In the genomic region with DNA sequence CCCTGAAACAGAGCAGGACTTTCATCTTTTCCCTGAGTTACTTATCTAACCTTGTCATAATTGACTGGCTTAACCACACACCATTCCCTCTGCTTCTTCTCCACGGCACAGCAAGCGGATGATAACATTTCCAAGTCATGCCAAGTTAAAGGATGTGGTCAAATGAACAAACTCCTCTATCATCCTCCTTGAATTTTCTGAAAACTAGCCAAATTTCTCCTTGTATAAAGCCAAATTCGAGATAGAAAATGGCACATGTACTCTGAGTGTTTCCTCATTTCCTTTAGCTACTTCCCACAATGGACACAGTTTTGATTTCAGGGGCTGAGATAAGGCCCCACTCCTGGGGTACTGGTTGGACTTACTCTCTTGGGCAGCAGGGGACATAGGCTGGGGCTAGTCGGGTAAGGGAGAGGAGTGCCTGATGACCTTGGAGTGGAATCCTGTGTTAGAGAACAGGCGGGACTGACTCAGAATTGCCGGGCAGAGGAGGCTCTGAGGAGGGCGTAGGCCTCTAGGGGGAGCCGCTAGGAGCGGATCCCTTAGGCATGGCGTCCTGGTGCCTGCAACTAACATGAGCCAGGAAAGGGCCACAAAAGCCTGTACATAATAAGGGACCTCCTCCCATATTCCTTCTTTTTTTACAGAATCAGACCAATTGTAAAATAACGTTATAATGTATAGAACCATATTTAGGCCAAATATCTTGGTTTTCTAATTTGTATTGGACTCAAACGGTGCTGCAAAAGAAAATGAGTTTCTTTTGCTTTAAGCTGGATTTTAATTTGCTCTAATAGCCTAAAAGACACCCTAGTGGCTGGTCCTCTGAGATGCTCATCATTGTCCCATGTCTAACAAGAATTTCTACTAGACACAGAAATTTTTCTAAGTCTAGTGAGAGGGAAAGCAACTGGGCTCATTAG, we compare ENCODE assay signal across 8 cellular contexts. TPM values are rescaled to one million over a fixed set of nuclear protein-coding genes. Genes with fewer than 3 reads are reported as not detected.
DNase-seq lines count a peak whose midpoint lies in the region; ATAC-seq and TF ChIP-seq lines count a peak whose summit lies in the region.

No MANE protein-coding gene starts in this region.

- H3K4me3 Mint-ChIP-seq in T-helper 17 cell, result no peak overlapping the region
- no peak overlapping the region for H3K4me3 Mint-ChIP-seq in effector memory CD8-positive, alpha-beta T cell

- H3K4me3 ChIP-seq in HAP-1 (no peak overlapping the region), WERI-Rb-1 (ENCODE audit: low read depth, low read length) (no peak overlapping the region)

- H3K27me3 ChIP-seq in HAP-1 (ENCODE audit: low read depth) (no peaks in the 10 kb centered on the region), WERI-Rb-1 (ENCODE audit: insufficient read depth, low read depth, severe bottlenecking) (peaks cover 4% of the 10 kb centered on the region)

- DNase-seq in ACHN (peak; percentile 75), HAP-1 (ENCODE audit: low spot score in 2 of 2) (peak; percentile 45 to 72), WERI-Rb-1 (peak; percentile 79), islet precursor cell (peak; percentile 86), NCI-H1930 (lab: John Stamatoyannopoulos, UW) (no peak), T-helper 17 cell (no peak), dedifferentiated amniotic fluid mesenchymal stem cell (ENCODE audit: extremely low spot score) (no peak)
- DNase-seq in effector memory CD8-positive, alpha-beta T cell, result no peak

- no peaks in the 10 kb centered on the region for H3K4me1 Mint-ChIP-seq in T-helper 17 cell
- H3K4me1 Mint-ChIP-seq in effector memory CD8-positive, alpha-beta T cell (ENCODE audit: low read depth in 2 of 2), result no peaks in the 10 kb centered on the region

- peaks cover 2% of the 10 kb centered on the region for H3K36me3 Mint-ChIP-seq in T-helper 17 cell (ENCODE audit: low read depth)
- H3K36me3 Mint-ChIP-seq in effector memory CD8-positive, alpha-beta T cell (ENCODE audit: insufficient read depth), result no peaks in the 10 kb centered on the region

- no peaks in the 10 kb centered on the region for H3K36me3 ChIP-seq in HAP-1 (replicated peaks)
- H3K36me3 ChIP-seq in WERI-Rb-1, result no peaks in the 10 kb centered on the region

- H3K4me1 ChIP-seq in HAP-1, result no peaks in the 10 kb centered on the region

- H3K27ac Mint-ChIP-seq in T-helper 17 cell, result no peak overlapping the region
- no peak overlapping the region for H3K27ac Mint-ChIP-seq in effector memory CD8-positive, alpha-beta T cell

- H3K9me3 Mint-ChIP-seq in effector memory CD8-positive, alpha-beta T cell, result no peaks in the 10 kb centered on the region

- no peaks in the 10 kb centered on the region for H3K9me3 ChIP-seq in HAP-1
- peaks cover 9% of the 10 kb centered on the region for H3K9me3 ChIP-seq in WERI-Rb-1 (ENCODE audit: severe bottlenecking)
- no peaks in the 10 kb centered on the region for H3K9me3 ChIP-seq in T-helper 17 cell (ENCODE audit: control insufficient read depth, low read length, poor library complexity, severe bottlenecking)

- no peak overlapping the region for H3K27ac ChIP-seq in WERI-Rb-1

- peaks cover 26% of the 10 kb centered on the region for H3K27me3 Mint-ChIP-seq in T-helper 17 cell
- peaks cover 46% of the 10 kb centered on the region in 2 donors for H3K27me3 Mint-ChIP-seq in effector memory CD8-positive, alpha-beta T cell

- no peak for ATAC-seq in T-helper 17 cell
- ATAC-seq in effector memory CD8-positive, alpha-beta T cell (replicated peaks), result no peak

- peak; percentile 98 for TF ChIP-seq CTCF in WERI-Rb-1 (IDR thresholded peaks at IDR 0.05; ENCODE audit: low read depth, low read length)

- in situ Hi-C loops in ACHN (cut with HindIII; ENCODE audit: low pct_ligation_motif_present, low pct_unique_long_range_greater_than_20kb, low sequenced_read_pairs) (no loop called here), HAP-1 (cut with MboI; ENCODE audit: low sequenced_read_pairs) (loop anchor here (25.0 kb wide), 1 partner anchor 417 kb away; no protein-coding TSS in a partner anchor)

RNA-seq across cellular contexts. Expression of gene TMTC4, which starts 20.4 kb away (rescaled TPM):
- 10 to 100 TPM; 13.7 to 14.4 TPM for total RNA-seq in T-helper 17 cell

Comparison
In these comparisons a context has a peak if more than half of its experiments do, and no peak if none do; other contexts are left out.
1. DNase-seq: peak in ACHN (single experiment), HAP-1 (2 of 2), WERI-Rb-1 (single experiment) and islet precursor cell (single experiment); none in NCI-H1930 (0 of 2), T-helper 17 cell (0 of 3), effector memory CD8-positive, alpha-beta T cell (0 of 3) and dedifferentiated amniotic fluid mesenchymal stem cell (single experiment).